ENCODE assay signal across 11 cellular contexts in genomic region chr15:65804252-65804931, GRCh38. TPM values are rescaled to one million over a fixed set of nuclear protein-coding genes. Genes with fewer than 3 reads are reported as not detected.
DNase-seq lines count a peak whose midpoint lies in the region; ATAC-seq and TF ChIP-seq lines count a peak whose summit lies in the region.
"Had no signal": no experiment of that assay in that cellular context is flagged by ENCODE, and none has a peak within 500 bp of the region (broad histone marks: within the 10 kb centered on the region; RNA-seq: fewer than 3 reads in every experiment).

No MANE protein-coding gene starts in this region.

- H3K4me3 ChIP-seq in liver (ENCODE audit: low read depth in 1 of 3, low read length in 3 of 3): no peak overlapping the region
- H3K4me3 ChIP-seq: skin epidermis had no signal

- H3K9me3 ChIP-seq in liver (ENCODE audit: control insufficient read depth in 4 of 4, low read length in 3 of 4): no peaks in the 10 kb centered on the region

- no peak overlapping the region for H3K9ac ChIP-seq in liver (ENCODE audit: low read depth in 1 of 2, low read length in 2 of 2)

- DNase-seq in stimulated activated naive CD8-positive, alpha-beta T cell treated with anti-CD3 and anti-CD28 coated beads, Interleukin-15, Interleukin-2, amounts not matched to agents 100 U/mL and 50 U/mL, for 24 hours: no peak
- no peak for DNase-seq in activated CD4-positive, alpha-beta memory T cell treated with anti-CD3 and anti-CD28 coated beads, Interleukin-2, amount 10 ng/mL, durations not matched to agents 7 days and 5 days
- no peak for DNase-seq in stimulated activated CD4-positive, alpha-beta T cell treated with anti-CD3 and anti-CD28 coated beads, Interleukin-12 subunit alpha, Interleukin-12 subunit beta, amount 100 ng/mL, for 4 hours
- DNase-seq in NCI-H774 (lab: John Stamatoyannopoulos, UW): no peak
- DNase-seq: effector memory CD4-positive, alpha-beta T cell; NCI-H1092 had no signal

- H3K27ac ChIP-seq in liver (ENCODE audit: low read depth in 1 of 2, low read length in 2 of 2): peak overlapping the region; percentile 43 to 46

- no peak for ATAC-seq in stimulated activated naive CD8-positive, alpha-beta T cell treated with anti-CD3 and anti-CD28 coated beads, Interleukin-15, Interleukin-2, amounts not matched to agents 100 U/mL and 50 U/mL, for 24 hours
- ATAC-seq in GM19035 (IDR thresholded peaks at IDR 0.05; ENCODE audit: unreplicated experiment): no peak
- no peak for ATAC-seq in GM21825 (IDR thresholded peaks at IDR 0.05; ENCODE audit: unreplicated experiment)

- no peaks in the 10 kb centered on the region for H3K36me3 Mint-ChIP-seq in stimulated activated naive CD8-positive, alpha-beta T cell treated with anti-CD3 and anti-CD28 coated beads, Interleukin-15, Interleukin-2, amounts not matched to agents 100 ng/mL and 50 ng/mL, for 24 hours (ENCODE audit: low read depth)
- peaks cover 5% of the 10 kb centered on the region for H3K36me3 Mint-ChIP-seq in activated CD4-positive, alpha-beta memory T cell treated with anti-CD3 and anti-CD28 coated beads, Interleukin-2, amount 10 ng/mL, durations not matched to agents 7 days and 5 days (ENCODE audit: low read depth)

- H3K9me3 Mint-ChIP-seq in stimulated activated naive CD8-positive, alpha-beta T cell treated with anti-CD3 and anti-CD28 coated beads, Interleukin-15, Interleukin-2, amounts not matched to agents 100 ng/mL and 50 ng/mL, for 24 hours: no peaks in the 10 kb centered on the region
- H3K9me3 Mint-ChIP-seq in activated CD4-positive, alpha-beta memory T cell treated with anti-CD3 and anti-CD28 coated beads, Interleukin-2, amount 10 ng/mL, durations not matched to agents 7 days and 5 days: no peaks in the 10 kb centered on the region

- H3K27me3 ChIP-seq in liver (ENCODE audit: control insufficient read depth in 4 of 4, insufficient read depth in 4 of 4, low read length in 3 of 4): no peaks in the 10 kb centered on the region

- H3K4me1 ChIP-seq in liver (ENCODE audit: control insufficient read depth in 4 of 4, insufficient read depth in 4 of 4, low read length in 3 of 4): peaks cover 0 to 7% (median 4%) of the 10 kb centered on the region in 4 donors

- TF ChIP-seq RAD21 in liver (IDR thresholded peaks at IDR 0.05): peak in 1 of 2 donors; percentile 43

- no peaks in the 10 kb centered on the region for H3K36me3 ChIP-seq in liver (ENCODE audit: control insufficient read depth in 4 of 4, insufficient read depth in 3 of 4, low read depth in 1 of 4, low read length in 3 of 4)

- TF ChIP-seq CTCF in liver (IDR thresholded peaks at IDR 0.05; ENCODE audit: low read depth, low read length, missing input control): no peak

- H3K27ac Mint-ChIP-seq in stimulated activated naive CD8-positive, alpha-beta T cell treated with anti-CD3 and anti-CD28 coated beads, Interleukin-15, Interleukin-2, amounts not matched to agents 100 ng/mL and 50 ng/mL, for 24 hours: peak overlapping the region; percentile 47
- peak overlapping the region; percentile 22 for H3K27ac Mint-ChIP-seq in activated CD4-positive, alpha-beta memory T cell treated with anti-CD3 and anti-CD28 coated beads, Interleukin-2, amount 10 ng/mL, durations not matched to agents 7 days and 5 days

- POLR2A ChIA-PET in activated CD4-positive, alpha-beta memory T cell treated with anti-CD3 and anti-CD28 coated beads, Interleukin-2, amount 10 ng/mL, durations not matched to agents 7 days and 5 days (lab: Charles Lee): interaction anchor here (1.1 to 11.7 kb wide), 4 partner anchors 10 to 28 kb away, joined by 3 to 115 read pairs (median 8); partner anchors contain the start of gene DENND4A

- H3K27me3 Mint-ChIP-seq in stimulated activated naive CD8-positive, alpha-beta T cell treated with anti-CD3 and anti-CD28 coated beads, Interleukin-15, Interleukin-2, amounts not matched to agents 100 ng/mL and 50 ng/mL, for 24 hours: no peaks in the 10 kb centered on the region
- no peaks in the 10 kb centered on the region for H3K27me3 Mint-ChIP-seq in activated CD4-positive, alpha-beta memory T cell treated with anti-CD3 and anti-CD28 coated beads, Interleukin-2, amount 10 ng/mL, durations not matched to agents 7 days and 5 days

- CTCF ChIA-PET in activated CD4-positive, alpha-beta memory T cell treated with anti-CD3 and anti-CD28 coated beads, Interleukin-2, amount 10 ng/mL, durations not matched to agents 7 days and 5 days (lab: Charles Lee): interaction anchor here (0.7 to 1.0 kb wide), 2 partner anchors 13 to 30 kb away, joined by 3 read pairs; no protein-coding TSS in a partner anchor

- peaks cover 45% of the 10 kb centered on the region for H3K4me1 Mint-ChIP-seq in stimulated activated naive CD8-positive, alpha-beta T cell treated with anti-CD3 and anti-CD28 coated beads, Interleukin-15, Interleukin-2, amounts not matched to agents 100 ng/mL and 50 ng/mL, for 24 hours (ENCODE audit: low read depth)
- H3K4me1 Mint-ChIP-seq in activated CD4-positive, alpha-beta memory T cell treated with anti-CD3 and anti-CD28 coated beads, Interleukin-2, amount 10 ng/mL, durations not matched to agents 7 days and 5 days: peaks cover 35% of the 10 kb centered on the region

- 31% methylated on average over 1 of the region's 1 CpG for WGBS in liver

- H3K4me3 Mint-ChIP-seq in stimulated activated naive CD8-positive, alpha-beta T cell treated with anti-CD3 and anti-CD28 coated beads, Interleukin-15, Interleukin-2, amounts not matched to agents 100 ng/mL and 50 ng/mL, for 24 hours: no peak overlapping the region
- no peak overlapping the region for H3K4me3 Mint-ChIP-seq in activated CD4-positive, alpha-beta memory T cell treated with anti-CD3 and anti-CD28 coated beads, Interleukin-2, amount 10 ng/mL, durations not matched to agents 7 days and 5 days

TF ChIP-seq in liver, 16 proteins besides CTCF, POLR2A, EP300 and RAD21 (continues in another document):
- TF ChIP-seq JUND (IDR thresholded peaks at IDR 0.05): peak; percentile 66 to 69
- TF ChIP-seq MAX (IDR thresholded peaks at IDR 0.05): peak; percentile 42
- TF ChIP-seq NR2F2 (IDR thresholded peaks at IDR 0.05): no peak
- TF ChIP-seq TAF1 (conservative IDR thresholded peaks at IDR 0.05): no peak
- peak; percentile 58 to 60 for TF ChIP-seq HNF4A (conservative IDR thresholded peaks at IDR 0.05)
- TF ChIP-seq RXRA (IDR thresholded peaks at IDR 0.05): peak; percentile 51 to 56
- peak; percentile 35 for TF ChIP-seq ZBTB33 (IDR thresholded peaks at IDR 0.05)
- TF ChIP-seq YY1 (IDR thresholded peaks at IDR 0.05): peak; percentile 80
- peak; percentile 43 for TF ChIP-seq SP1 (IDR thresholded peaks at IDR 0.05)
- TF ChIP-seq EGR1 (IDR thresholded peaks at IDR 0.05; ENCODE audit: low read depth in 2 of 2): peak in 1 of 2 donors; percentile 63
- TF ChIP-seq FOXA2 (IDR thresholded peaks at IDR 0.05): no peak
- TF ChIP-seq FOXA1 (IDR thresholded peaks at IDR 0.05): no peak
- no peak for TF ChIP-seq HNF4G (IDR thresholded peaks at IDR 0.05)
- TF ChIP-seq ATF3 (IDR thresholded peaks at IDR 0.05): peak; percentile 29
- peak; percentile 27 for TF ChIP-seq REST (IDR thresholded peaks at IDR 0.05)

RNA-seq across cellular contexts. Expression of gene DENND4A, which starts 12.3 kb away (rescaled TPM):
- 10 to 100 TPM; 40.4 to 41.1 TPM for total RNA-seq in activated CD4-positive, alpha-beta memory T cell treated with anti-CD3 and anti-CD28 coated beads, Interleukin-2, amount 10 ng/mL, durations not matched to agents 7 days and 5 days
- 10 to 100 TPM; 37.3 to 75.5 TPM for total RNA-seq in liver
- 10 to 100 TPM in 1 of 2 donors, 1 to 10 TPM in 1; 5.2 to 10.6 TPM for polyA plus RNA-seq in liver
